1 cellular context compared by ENCODE assay signal in the genomic region with DNA sequence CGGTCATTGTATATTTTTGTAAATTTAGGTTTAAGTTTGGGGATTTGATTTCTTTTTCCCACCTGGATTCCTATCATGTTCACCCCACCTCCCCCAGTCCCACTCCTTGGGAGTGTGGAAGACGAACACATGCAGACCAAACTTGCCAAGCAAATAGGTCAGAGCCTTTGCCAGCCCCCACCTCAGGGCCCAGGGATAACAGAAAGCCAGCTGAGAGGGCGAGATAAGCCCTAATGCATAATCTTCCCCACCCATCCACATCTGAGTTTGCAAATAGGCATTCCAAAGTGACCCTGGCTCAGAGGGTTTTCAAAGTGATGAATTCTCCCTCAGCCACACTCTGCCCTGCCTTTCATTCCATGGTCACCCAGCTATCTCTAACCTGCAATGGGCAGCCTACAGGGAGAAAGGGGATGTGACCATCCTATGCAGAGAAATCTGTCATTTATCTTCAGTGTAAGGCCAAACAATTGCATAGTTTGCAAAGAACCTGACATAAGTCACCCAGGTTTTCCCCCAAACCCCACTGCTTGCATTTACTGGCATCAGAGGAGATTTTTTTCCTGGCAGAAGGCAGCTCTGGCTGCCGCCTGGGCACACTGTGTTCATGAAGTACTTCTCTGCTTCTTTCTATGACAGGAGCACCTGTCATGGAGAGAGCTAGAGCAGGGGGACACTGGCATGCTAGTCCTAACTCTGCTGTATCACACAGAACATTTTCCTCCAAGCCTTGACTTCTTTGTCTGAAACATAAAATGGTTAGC.
TF ChIP-seq lines count a peak whose summit lies in the region.

No MANE protein-coding gene starts in this region.

TF ChIP-seq in K562, 482 proteins besides CTCF, POLR2A, EP300 and RAD21 (continued from another document and continues in another):
- TF ChIP-seq MTA3 (IDR thresholded peaks at IDR 0.05; ENCODE audit: borderline replicate concordance): peak; percentile 96
- TF ChIP-seq HIVEP1 (CRISPR knock-in tag; IDR thresholded peaks at IDR 0.05): no peak
- no peak for TF ChIP-seq HDGF (IDR thresholded peaks at IDR 0.05)
- peak; percentile 52 for TF ChIP-seq BRD9 (IDR thresholded peaks at IDR 0.05; ENCODE audit: low read depth, partially characterized antibody)
- no peak for TF ChIP-seq PCBP1 (IDR thresholded peaks at IDR 0.05; ENCODE audit: low read depth, low read length, poor library complexity, severe bottlenecking)
- TF ChIP-seq ZBTB1 (CRISPR knock-in tag; IDR thresholded peaks at IDR 0.05; ENCODE audit: borderline replicate concordance, low read depth): no peak
- TF ChIP-seq ZNF224 (CRISPR knock-in tag; IDR thresholded peaks at IDR 0.05): no peak
- no peak for TF ChIP-seq FOXJ3 (CRISPR knock-in tag; IDR thresholded peaks at IDR 0.05)
- no peak for TF ChIP-seq RBM17 (IDR thresholded peaks at IDR 0.05; ENCODE audit: borderline replicate concordance, low read depth, low read length)
- TF ChIP-seq SRSF3 (IDR thresholded peaks at IDR 0.05; ENCODE audit: insufficient read depth, low read length): no peak
- 0 out of 2 replicates have a peak, but pooled peaks have one; percentile 19 for TF ChIP-seq ZKSCAN1 (IDR thresholded peaks at IDR 0.05; ENCODE audit: low read depth, low read length)
- TF ChIP-seq ZNF232 (CRISPR knock-in tag; IDR thresholded peaks at IDR 0.05): no peak
- no peak for TF ChIP-seq CHD1 (IDR thresholded peaks at IDR 0.05; ENCODE audit: low read length)
- TF ChIP-seq, protein P1, sequence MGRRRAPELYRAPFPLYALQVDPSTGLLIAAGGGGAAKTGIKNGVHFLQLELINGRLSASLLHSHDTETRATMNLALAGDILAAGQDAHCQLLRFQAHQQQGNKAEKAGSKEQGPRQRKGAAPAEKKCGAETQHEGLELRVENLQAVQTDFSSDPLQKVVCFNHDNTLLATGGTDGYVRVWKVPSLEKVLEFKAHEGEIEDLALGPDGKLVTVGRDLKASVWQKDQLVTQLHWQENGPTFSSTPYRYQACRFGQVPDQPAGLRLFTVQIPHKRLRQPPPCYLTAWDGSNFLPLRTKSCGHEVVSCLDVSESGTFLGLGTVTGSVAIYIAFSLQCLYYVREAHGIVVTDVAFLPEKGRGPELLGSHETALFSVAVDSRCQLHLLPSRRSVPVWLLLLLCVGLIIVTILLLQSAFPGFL (CRISPR knock-in tag; IDR thresholded peaks at IDR 0.05): no peak
- TF ChIP-seq, protein P2, sequence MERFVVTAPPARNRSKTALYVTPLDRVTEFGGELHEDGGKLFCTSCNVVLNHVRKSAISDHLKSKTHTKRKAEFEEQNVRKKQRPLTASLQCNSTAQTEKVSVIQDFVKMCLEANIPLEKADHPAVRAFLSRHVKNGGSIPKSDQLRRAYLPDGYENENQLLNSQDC (CRISPR knock-in tag; IDR thresholded peaks at IDR 0.05): no peak
- TF ChIP-seq MAFG (tag; conservative IDR thresholded peaks at IDR 0.05): peak; percentile 35
- no peak for TF ChIP-seq GTF2B (IDR thresholded peaks at IDR 0.05; ENCODE audit: extremely low read depth, insufficient read length)
- TF ChIP-seq ZNF133 (CRISPR knock-in tag; IDR thresholded peaks at IDR 0.05): no peak
- peak; percentile 73 for TF ChIP-seq CREB1 (IDR thresholded peaks at IDR 0.05)
- TF ChIP-seq CREB1 (CRISPR knock-in tag; IDR thresholded peaks at IDR 0.05): peak; percentile 63
- no peak for TF ChIP-seq ZC3H4 (CRISPR knock-in tag; IDR thresholded peaks at IDR 0.05; ENCODE audit: borderline replicate concordance)
- TF ChIP-seq ZNF436 (CRISPR knock-in tag; IDR thresholded peaks at IDR 0.05): no peak
- peak in 1 of 2 experiments; percentile 58; a peak in 1 of 4 replicates for TF ChIP-seq NONO (IDR thresholded peaks at IDR 0.05; ENCODE audit: low read depth in 2 of 2, low read length in 1 of 2)
- no peak for TF ChIP-seq ZNF165 (CRISPR knock-in tag; IDR thresholded peaks at IDR 0.05; ENCODE audit: borderline replicate concordance)
- TF ChIP-seq POLR2AphosphoS2 (IDR thresholded peaks at IDR 0.05; ENCODE audit: low read length): no peak
- TF ChIP-seq, protein P3, sequence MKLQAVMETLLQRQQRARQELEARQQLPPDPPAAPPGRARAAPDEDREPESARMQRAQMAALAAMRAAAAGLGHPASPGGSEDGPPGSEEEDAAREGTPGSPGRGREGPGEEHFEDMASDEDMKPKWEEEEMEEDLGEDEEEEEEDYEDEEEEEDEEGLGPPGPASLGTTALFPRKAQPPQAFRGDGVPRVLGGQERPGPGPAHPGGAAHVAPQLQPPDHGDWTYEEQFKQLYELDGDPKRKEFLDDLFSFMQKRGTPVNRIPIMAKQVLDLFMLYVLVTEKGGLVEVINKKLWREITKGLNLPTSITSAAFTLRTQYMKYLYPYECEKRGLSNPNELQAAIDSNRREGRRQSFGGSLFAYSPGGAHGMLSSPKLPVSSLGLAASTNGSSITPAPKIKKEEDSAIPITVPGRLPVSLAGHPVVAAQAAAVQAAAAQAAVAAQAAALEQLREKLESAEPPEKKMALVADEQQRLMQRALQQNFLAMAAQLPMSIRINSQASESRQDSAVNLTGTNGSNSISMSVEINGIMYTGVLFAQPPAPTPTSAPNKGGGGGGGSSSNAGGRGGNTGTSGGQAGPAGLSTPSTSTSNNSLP (IDR thresholded peaks at IDR 0.05; ENCODE audit: borderline replicate concordance, low read depth, low read length): peak; percentile 82; the same call in 1 of the 2 replicates
- TF ChIP-seq, protein P4, sequence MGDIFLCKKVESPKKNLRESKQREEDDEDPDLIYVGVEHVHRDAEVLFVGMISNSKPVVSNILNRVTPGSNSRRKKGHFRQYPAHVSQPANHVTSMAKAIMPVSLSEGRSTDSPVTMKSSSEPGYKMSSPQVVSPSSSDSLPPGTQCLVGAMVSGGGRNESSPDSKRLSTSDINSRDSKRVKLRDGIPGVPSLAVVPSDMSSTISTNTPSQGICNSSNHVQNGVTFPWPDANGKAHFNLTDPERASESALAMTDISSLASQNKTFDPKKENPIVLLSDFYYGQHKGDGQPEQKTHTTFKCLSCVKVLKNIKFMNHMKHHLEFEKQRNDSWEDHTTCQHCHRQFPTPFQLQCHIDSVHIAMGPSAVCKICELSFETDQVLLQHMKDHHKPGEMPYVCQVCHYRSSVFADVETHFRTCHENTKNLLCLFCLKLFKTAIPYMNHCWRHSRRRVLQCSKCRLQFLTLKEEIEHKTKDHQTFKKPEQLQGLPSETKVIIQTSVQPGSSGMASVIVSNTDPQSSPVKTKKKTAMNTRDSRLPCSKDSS (IDR thresholded peaks at IDR 0.05; ENCODE audit: low read depth, partially characterized antibody): no peak
- TF ChIP-seq RHOXF2B (CRISPR knock-in tag; conservative IDR thresholded peaks at IDR 0.05): no peak
- peak in 1 of 2 experiments; percentile 94; a peak in 3 of 4 replicates for TF ChIP-seq TBL1XR1 (IDR thresholded peaks at IDR 0.05; ENCODE audit: low read length in 2 of 2)
- TF ChIP-seq RBM14 (IDR thresholded peaks at IDR 0.05; ENCODE audit: borderline replicate concordance, insufficient read depth, low read depth, low read length): no peak
- TF ChIP-seq, protein P5, sequence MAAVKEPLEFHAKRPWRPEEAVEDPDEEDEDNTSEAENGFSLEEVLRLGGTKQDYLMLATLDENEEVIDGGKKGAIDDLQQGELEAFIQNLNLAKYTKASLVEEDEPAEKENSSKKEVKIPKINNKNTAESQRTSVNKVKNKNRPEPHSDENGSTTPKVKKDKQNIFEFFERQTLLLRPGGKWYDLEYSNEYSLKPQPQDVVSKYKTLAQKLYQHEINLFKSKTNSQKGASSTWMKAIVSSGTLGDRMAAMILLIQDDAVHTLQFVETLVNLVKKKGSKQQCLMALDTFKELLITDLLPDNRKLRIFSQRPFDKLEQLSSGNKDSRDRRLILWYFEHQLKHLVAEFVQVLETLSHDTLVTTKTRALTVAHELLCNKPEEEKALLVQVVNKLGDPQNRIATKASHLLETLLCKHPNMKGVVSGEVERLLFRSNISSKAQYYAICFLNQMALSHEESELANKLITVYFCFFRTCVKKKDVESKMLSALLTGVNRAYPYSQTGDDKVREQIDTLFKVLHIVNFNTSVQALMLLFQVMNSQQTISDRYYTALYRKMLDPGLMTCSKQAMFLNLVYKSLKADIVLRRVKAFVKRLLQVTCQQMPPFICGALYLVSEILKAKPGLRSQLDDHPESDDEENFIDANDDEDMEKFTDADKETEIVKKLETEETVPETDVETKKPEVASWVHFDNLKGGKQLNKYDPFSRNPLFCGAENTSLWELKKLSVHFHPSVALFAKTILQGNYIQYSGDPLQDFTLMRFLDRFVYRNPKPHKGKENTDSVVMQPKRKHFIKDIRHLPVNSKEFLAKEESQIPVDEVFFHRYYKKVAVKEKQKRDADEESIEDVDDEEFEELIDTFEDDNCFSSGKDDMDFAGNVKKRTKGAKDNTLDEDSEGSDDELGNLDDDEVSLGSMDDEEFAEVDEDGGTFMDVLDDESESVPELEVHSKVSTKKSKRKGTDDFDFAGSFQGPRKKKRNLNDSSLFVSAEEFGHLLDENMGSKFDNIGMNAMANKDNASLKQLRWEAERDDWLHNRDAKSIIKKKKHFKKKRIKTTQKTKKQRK (IDR thresholded peaks at IDR 0.05; ENCODE audit: borderline replicate concordance, low read depth, low read length): no peak
- no peak for TF ChIP-seq ZNF324 (CRISPR knock-in tag; IDR thresholded peaks at IDR 0.05)
- no peak; the same call in 1 of the 2 replicates for TF ChIP-seq HES1 (IDR thresholded peaks at IDR 0.05; ENCODE audit: low read depth)
- TF ChIP-seq, protein P6, sequence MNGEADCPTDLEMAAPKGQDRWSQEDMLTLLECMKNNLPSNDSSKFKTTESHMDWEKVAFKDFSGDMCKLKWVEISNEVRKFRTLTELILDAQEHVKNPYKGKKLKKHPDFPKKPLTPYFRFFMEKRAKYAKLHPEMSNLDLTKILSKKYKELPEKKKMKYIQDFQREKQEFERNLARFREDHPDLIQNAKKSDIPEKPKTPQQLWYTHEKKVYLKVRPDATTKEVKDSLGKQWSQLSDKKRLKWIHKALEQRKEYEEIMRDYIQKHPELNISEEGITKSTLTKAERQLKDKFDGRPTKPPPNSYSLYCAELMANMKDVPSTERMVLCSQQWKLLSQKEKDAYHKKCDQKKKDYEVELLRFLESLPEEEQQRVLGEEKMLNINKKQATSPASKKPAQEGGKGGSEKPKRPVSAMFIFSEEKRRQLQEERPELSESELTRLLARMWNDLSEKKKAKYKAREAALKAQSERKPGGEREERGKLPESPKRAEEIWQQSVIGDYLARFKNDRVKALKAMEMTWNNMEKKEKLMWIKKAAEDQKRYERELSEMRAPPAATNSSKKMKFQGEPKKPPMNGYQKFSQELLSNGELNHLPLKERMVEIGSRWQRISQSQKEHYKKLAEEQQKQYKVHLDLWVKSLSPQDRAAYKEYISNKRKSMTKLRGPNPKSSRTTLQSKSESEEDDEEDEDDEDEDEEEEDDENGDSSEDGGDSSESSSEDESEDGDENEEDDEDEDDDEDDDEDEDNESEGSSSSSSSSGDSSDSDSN (IDR thresholded peaks at IDR 0.05; ENCODE audit: borderline replicate concordance in 1 of 2, low read depth in 2 of 2, low read length in 2 of 2): 0 out of 4 replicates have a peak, but pooled peaks of 1 of the 2 experiments have one; percentile 48
- no peak for TF ChIP-seq SRSF7 (optimal IDR thresholded peaks at IDR 0.05; ENCODE audit: low read depth, low read length)
- peak; percentile 78 for TF ChIP-seq ZBTB2 (IDR thresholded peaks at IDR 0.05)
- TF ChIP-seq HDAC6 (IDR thresholded peaks at IDR 0.05; ENCODE audit: low read depth, low read length): no peak
- TF ChIP-seq EP400 (IDR thresholded peaks at IDR 0.05): peak; percentile 62
- TF ChIP-seq ZNF140 (CRISPR knock-in tag; IDR thresholded peaks at IDR 0.05): no peak
- no peak for TF ChIP-seq ZNF3 (CRISPR knock-in tag; IDR thresholded peaks at IDR 0.05)
- TF ChIP-seq, protein P7, sequence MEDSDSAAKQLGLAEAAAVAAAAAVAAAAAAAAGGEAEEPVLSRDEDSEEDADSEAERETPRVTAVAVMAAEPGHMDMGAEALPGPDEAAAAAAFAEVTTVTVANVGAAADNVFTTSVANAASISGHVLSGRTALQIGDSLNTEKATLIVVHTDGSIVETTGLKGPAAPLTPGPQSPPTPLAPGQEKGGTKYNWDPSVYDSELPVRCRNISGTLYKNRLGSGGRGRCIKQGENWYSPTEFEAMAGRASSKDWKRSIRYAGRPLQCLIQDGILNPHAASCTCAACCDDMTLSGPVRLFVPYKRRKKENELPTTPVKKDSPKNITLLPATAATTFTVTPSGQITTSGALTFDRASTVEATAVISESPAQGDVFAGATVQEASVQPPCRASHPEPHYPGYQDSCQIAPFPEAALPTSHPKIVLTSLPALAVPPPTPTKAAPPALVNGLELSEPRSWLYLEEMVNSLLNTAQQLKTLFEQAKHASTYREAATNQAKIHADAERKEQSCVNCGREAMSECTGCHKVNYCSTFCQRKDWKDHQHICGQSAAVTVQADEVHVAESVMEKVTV (CRISPR knock-in tag; IDR thresholded peaks at IDR 0.05): peak; percentile 51; the same call in 1 of the 2 replicates
